19 cellular contexts compared by ENCODE assay signal in genomic region chr10:16030562-16030961, GRCh38.
"Had no signal": no experiment of that assay in that cellular context is flagged by ENCODE, and none has a peak within 500 bp of the region (broad histone marks: within the 10 kb centered on the region; RNA-seq: fewer than 3 reads in every experiment).

No MANE protein-coding gene starts in this region.

- H3K4me1 Mint-ChIP-seq: T-cell had no signal

- H3K36me3 Mint-ChIP-seq: T-cell had no signal

- H3K4me2 ChIP-seq: SK-N-SH had no signal

- H3K27ac ChIP-seq: RWPE1 had no signal

- DNase-seq: KBM-7, MV-4-11, NCI-H1048, NCI-H1105, NCI-H1417 treated with DMSO at 0.1 percent for 48 hours, NCI-H146, NCI-H1694 treated with DMSO at 0.1 percent for 48 hours, NCI-H1930, NCI-H2171 treated with DMSO at 0.1 percent for 48 hours, NCI-H345, NCI-H446 treated with DMSO at 0.1 percent for 48 hours, NCI-H510A treated with DMSO at 0.1 percent for 48 hours, NCI-H82, SHP77, SK-N-SH, SW 1271, T-cell had no signal

- H3K9me2 ChIP-seq: SK-N-SH had no signal

- ATAC-seq: Panc1, T-cell had no signal

- H3K27ac Mint-ChIP-seq: T-cell had no signal

- H3K9ac ChIP-seq: SK-N-SH had no signal

- H3K4me3 Mint-ChIP-seq: T-cell had no signal
